ENCODE assay signal across 15 cellular contexts in genomic region chr3:33001889-33002288, GRCh38. TPM values are rescaled to one million over a fixed set of nuclear protein-coding genes. Genes with fewer than 3 reads are reported as not detected.
DNase-seq lines count a peak whose midpoint lies in the region; ATAC-seq, FAIRE-seq and TF ChIP-seq lines count a peak whose summit lies in the region.
"Had no signal": no experiment of that assay in that cellular context is flagged by ENCODE, and none has a peak within 500 bp of the region (broad histone marks: within the 10 kb centered on the region; RNA-seq: fewer than 3 reads in every experiment).

No MANE protein-coding gene starts in this region.

- peaks cover 59% of the 10 kb centered on the region for H3K4me1 Mint-ChIP-seq in activated CD8-positive, alpha-beta T cell treated with anti-CD3 and anti-CD28 coated beads for 36 hours (ENCODE audit: low read depth)
- peaks cover 36% of the 10 kb centered on the region for H3K4me1 Mint-ChIP-seq in endothelial cell (ENCODE audit: unreplicated experiment)

- POLR2A ChIA-PET in activated CD8-positive, alpha-beta T cell treated with anti-CD3 and anti-CD28 coated beads for 36 hours (lab: Charles Lee) = interaction anchor here (1.0 kb wide), 1 partner anchor 49 kb away, joined by 5 read pairs; no protein-coding TSS in a partner anchor

- ATAC-seq in heart left ventricle = peak in 3 of 4 donors; percentile 19 to 38 (median 32)
- ATAC-seq in Right ventricle myocardium inferior = no peak
- peak; percentile 51 for ATAC-seq in HG02763 (IDR thresholded peaks at IDR 0.05; ENCODE audit: unreplicated experiment)
- peak; percentile 41 for ATAC-seq in activated CD8-positive, alpha-beta T cell treated with anti-CD3 and anti-CD28 coated beads for 36 hours
- peak; percentile 34 for ATAC-seq in stimulated activated naive CD8-positive, alpha-beta T cell treated with anti-CD3 and anti-CD28 coated beads, Interleukin-15, Interleukin-2, amounts not matched to agents 100 U/mL and 50 U/mL, for 24 hours

- intact Hi-C loops in heart left ventricle (cut with DNase I) = no loop called here
- intact Hi-C loops in Right ventricle myocardium inferior (cut with DNase I) = no loop called here
- intact Hi-C loops in activated CD8-positive, alpha-beta T cell treated with anti-CD3 and anti-CD28 coated beads for 36 hours (cut with micrococcal nuclease) = no loop called here

- no peak overlapping the region for H3K27ac ChIP-seq in heart left ventricle
- H3K27ac ChIP-seq: KMS-11 had no signal

- FAIRE-seq in D721Med (lab: Jason Lieb, UNC) = no peak

- 17 to 26% (median 25%) methylated on average over 2 of the region's 2 CpGs for whole genome bisulfite sequencing in heart left ventricle, 4 donors

- H3K4me3 Mint-ChIP-seq in activated CD8-positive, alpha-beta T cell treated with anti-CD3 and anti-CD28 coated beads for 36 hours = no peak overlapping the region
- H3K4me3 Mint-ChIP-seq in endothelial cell (ENCODE audit: unreplicated experiment) = no peak overlapping the region

- H3K9me3 Mint-ChIP-seq in activated CD8-positive, alpha-beta T cell treated with anti-CD3 and anti-CD28 coated beads for 36 hours = no peaks in the 10 kb centered on the region
- no peaks in the 10 kb centered on the region for H3K9me3 Mint-ChIP-seq in endothelial cell (ENCODE audit: unreplicated experiment)
- H3K9me3 Mint-ChIP-seq: activated T-helper 2 cell treated with anti-CD3 and anti-CD28 coated beads, Interferon-gamma antibody, Interleukin-2, Interleukin-4, amounts not matched to agents 10 μg/mL and 5 μg/mL and 100 μg/mL, durations not matched to agents 14 hours and 24 hours and 36 hours had no signal

- TF ChIP-seq CTCF in heart left ventricle (IDR thresholded peaks at IDR 0.05) = no peak
- TF ChIP-seq CTCF in activated CD8-positive, alpha-beta T cell treated with anti-CD3 and anti-CD28 coated beads for 36 hours (IDR thresholded peaks at IDR 0.05) = no peak
- no peak for TF ChIP-seq CTCF in endothelial cell (IDR thresholded peaks at IDR 0.05; ENCODE audit: unreplicated experiment)
- TF ChIP-seq CTCF in D721Med (IDR thresholded peaks at IDR 0.05; ENCODE audit: insufficient read depth, missing control alignments) = no peak

- no peaks in the 10 kb centered on the region for H3K27me3 Mint-ChIP-seq in activated CD8-positive, alpha-beta T cell treated with anti-CD3 and anti-CD28 coated beads for 36 hours
- H3K27me3 Mint-ChIP-seq in endothelial cell (ENCODE audit: unreplicated experiment) = peaks cover 2% of the 10 kb centered on the region

- peaks cover 0 to 59% (median 23%) of the 10 kb centered on the region in 9 donors for H3K36me3 ChIP-seq in heart left ventricle

- no peak for TF ChIP-seq POLR2A in heart left ventricle (IDR thresholded peaks at IDR 0.05)

- no peaks in the 10 kb centered on the region for H3K9me3 ChIP-seq in heart left ventricle

- DNase-seq in heart left ventricle (no peak), Right ventricle myocardium inferior (ENCODE audit: missing footprints) (no peak), endothelial cell (ENCODE audit: low spot score) (no peak), D721Med (ENCODE audit: insufficient read length, low spot score) (no peak)
- peak; percentile 62 for DNase-seq in activated CD8-positive, alpha-beta T cell treated with anti-CD3 and anti-CD28 coated beads for 36 hours
- DNase-seq in stimulated activated naive CD8-positive, alpha-beta T cell treated with anti-CD3 and anti-CD28 coated beads, Interleukin-15, Interleukin-2, amounts not matched to agents 100 U/mL and 50 U/mL, for 24 hours = no peak
- no peak for DNase-seq in activated CD4-positive, alpha-beta T cell treated with anti-CD3 and anti-CD28 coated beads for 4 hours
- DNase-seq: cerebellar nuclear complex; foreskin fibroblast; NCI-H2171 treated with DMSO at 0.1 percent for 48 hours; stimulated activated CD4-positive, alpha-beta T cell treated with anti-CD3 and anti-CD28 coated beads, Interleukin-1b, Interleukin-23, amount 100 ng/mL, for 48 hours had no signal

- peaks cover 0 to 14% (median 1%) of the 10 kb centered on the region in 12 donors for H3K4me1 ChIP-seq in heart left ventricle

- no peak overlapping the region for H3K27ac Mint-ChIP-seq in activated CD8-positive, alpha-beta T cell treated with anti-CD3 and anti-CD28 coated beads for 36 hours
- no peak overlapping the region for H3K27ac Mint-ChIP-seq in endothelial cell (ENCODE audit: unreplicated experiment)

- no peaks in the 10 kb centered on the region for H3K27me3 ChIP-seq in heart left ventricle

- CTCF ChIA-PET in activated CD8-positive, alpha-beta T cell treated with anti-CD3 and anti-CD28 coated beads for 36 hours (lab: Charles Lee) = interaction anchor here (1.1 to 3.9 kb wide), 2 partner anchors 9 to 53 kb away, joined by 3 to 22 read pairs; no protein-coding TSS in a partner anchor

- H3K4me3 ChIP-seq in heart left ventricle = no peak overlapping the region

- H3K36me3 Mint-ChIP-seq in activated CD8-positive, alpha-beta T cell treated with anti-CD3 and anti-CD28 coated beads for 36 hours (ENCODE audit: low read depth) = peaks cover 52% of the 10 kb centered on the region
- H3K36me3 Mint-ChIP-seq in endothelial cell (ENCODE audit: low read depth, unreplicated experiment) = peaks cover 28% of the 10 kb centered on the region

RNA-seq across cellular contexts. Expression of gene CCR4, which starts 50.4 kb away (rescaled TPM):
- total RNA-seq in heart left ventricle (1 to 10 TPM in 1 of 9 donors, under 1 TPM in 1, not detected in 7; 0.32 to 1.8 TPM), Right ventricle myocardium inferior (0.08 TPM), endothelial cell (ENCODE audit: unreplicated experiment) (0.08 TPM)
- polyA plus RNA-seq in heart left ventricle = under 1 TPM in 1 of 2 donors, not detected in 1; 0.01 TPM
- total RNA-seq in activated CD8-positive, alpha-beta T cell treated with anti-CD3 and anti-CD28 coated beads for 36 hours = 10 to 100 TPM; 17.4 to 18.8 TPM
- total RNA-seq: RPMI7951 had no signal

Comparison
In these comparisons a context has a peak if more than half of its experiments do, and no peak if none do; other contexts are left out.
1. RNA of gene CCR4, which starts 50.4 kb away (total RNA-seq): 17.4 to 18.8 TPM in activated CD8-positive, alpha-beta T cell treated with anti-CD3 and anti-CD28 coated beads for 36 hours; 0.08 TPM in Right ventricle myocardium inferior (single experiment), 0.08 TPM in endothelial cell (single experiment) and 0.32 to 1.8 TPM in heart left ventricle; every median in the first group is over 4 times any median in the second.